In genomic region chr2:219155054-219155644, GRCh38 we compare ENCODE assay signal across 8 cellular contexts. TPM values are rescaled to one million over a fixed set of nuclear protein-coding genes. Genes with fewer than 3 reads are reported as not detected.
DNase-seq lines count a peak whose midpoint lies in the region; ATAC-seq and TF ChIP-seq lines count a peak whose summit lies in the region.

No MANE protein-coding gene starts in this region.

- peaks cover 4 to 13% of the 10 kb centered on the region in 2 donors for H3K36me3 Mint-ChIP-seq in naive B cell

- H3K4me1 Mint-ChIP-seq in naive B cell = peaks cover 4 to 10% (median 6%) of the 10 kb centered on the region in 3 donors

- ATAC-seq in esophagus mucosa (peak; percentile 40), naive B cell (ENCODE audit: low read depth in 2 of 2) (peak in 1 of 2 donors; percentile 44), HG02970 (IDR thresholded peaks at IDR 0.05; ENCODE audit: low FRiP score, unreplicated experiment) (no peak), GM19397 (IDR thresholded peaks at IDR 0.05; ENCODE audit: unreplicated experiment) (no peak)

- H3K4me3 Mint-ChIP-seq in naive B cell = peak overlapping the region in 1 of 8 donors; percentile 36

- H3K27ac Mint-ChIP-seq in naive B cell = no peak overlapping the region

- no peaks in the 10 kb centered on the region for H3K9me3 Mint-ChIP-seq in naive B cell

- TF ChIP-seq CTCF in AG09319 (IDR thresholded peaks at IDR 0.05; ENCODE audit: low read depth, low read length) (peak; percentile 34), GM12874 (IDR thresholded peaks at IDR 0.05; ENCODE audit: insufficient read depth, low read depth, low read length) (peak; percentile 34; the same call in 1 of the 2 replicates)

- H3K27me3 Mint-ChIP-seq in naive B cell = no peaks in the 10 kb centered on the region

- DNase-seq in AG09319 (ENCODE audit: extremely low read depth, low read depth) (no peak), NCI-H2081 (lab: John Stamatoyannopoulos, UW) (peak; percentile 83 to 85), T-helper 9 cell (peak; percentile 10), naive B cell (peak; percentile 49)

RNA-seq across cellular contexts. Expression of gene NHEJ1, which starts 5.5 kb away (rescaled TPM):
- total RNA-seq in esophagus mucosa = 8.9 TPM
- polyA plus RNA-seq in naive B cell (ENCODE audit: low read depth in 6 of 6) = 10 to 100 TPM; 24.8 to 31.5 (median 27.7) TPM

RNA-seq across cellular contexts. Expression of gene SLC23A3, which starts 14.7 kb away (rescaled TPM):
- 0.64 TPM for total RNA-seq in esophagus mucosa
- under 1 TPM in 2 of 6 donors, not detected in 4; 0.18 to 0.24 TPM for polyA plus RNA-seq in naive B cell (ENCODE audit: low read depth in 6 of 6)

RNA-seq across cellular contexts. Expression of gene CNPPD1, which starts 21.6 kb away (rescaled TPM):
- 49.3 TPM for total RNA-seq in esophagus mucosa
- polyA plus RNA-seq in naive B cell (ENCODE audit: low read depth in 6 of 6) = 100 to 1,000 TPM; 112 to 157 (median 133) TPM

RNA-seq across cellular contexts. Expression of gene RETREG2, which starts 22.9 kb away (rescaled TPM):
- total RNA-seq in esophagus mucosa = 41.6 TPM
- polyA plus RNA-seq in naive B cell (ENCODE audit: low read depth in 6 of 6) = 100 to 1,000 TPM in 1 of 6 donors, 10 to 100 TPM in 5; 54.7 to 113 (median 62.7) TPM

RNA-seq across cellular contexts. Expression of gene ZFAND2B, which starts 51.4 kb away (rescaled TPM):
- total RNA-seq in esophagus mucosa = 41.1 TPM
- 10 to 100 TPM; 50.7 to 77.7 (median 57.9) TPM for polyA plus RNA-seq in naive B cell (ENCODE audit: low read depth in 6 of 6)
